In genomic region chr19:334296-335071, GRCh38 we compare ENCODE assay signal across 1 cellular context.
TF ChIP-seq lines count a peak whose summit lies in the region.

No MANE protein-coding gene starts in this region.

TF ChIP-seq in H1, 55 proteins besides CTCF, POLR2A, EP300 and RAD21:
- TF ChIP-seq PHF8 (conservative IDR thresholded peaks at IDR 0.05; ENCODE audit: low read depth, low read length) (no peak), BACH1 (IDR thresholded peaks at IDR 0.05; ENCODE audit: low read length) (no peak), NANOG (IDR thresholded peaks at IDR 0.05; ENCODE audit: insufficient read depth, low read depth, low read length, poor library complexity, severe bottlenecking) (no peak), NRF1 (IDR thresholded peaks at IDR 0.05; ENCODE audit: low read depth, low read length) (no peak), EGR1 (IDR thresholded peaks at IDR 0.05; ENCODE audit: borderline replicate concordance, low read depth, low read length) (no peak), TCF12 (IDR thresholded peaks at IDR 0.05; ENCODE audit: low read depth, low read length) (no peak), HDAC2 (IDR thresholded peaks at IDR 0.05; ENCODE audit: borderline replicate concordance in 1 of 2, low read depth in 2 of 2, low read length in 2 of 2) (no peak), TAF7 (optimal IDR thresholded peaks at IDR 0.05; ENCODE audit: borderline replicate concordance, low read depth, low read length) (no peak), FOSL1 (IDR thresholded peaks at IDR 0.05; ENCODE audit: insufficient read depth, low read depth, low read length) (no peak)
